ENCODE assay signal across 8 cellular contexts in genomic region chr17:30116661-30117547, GRCh38. TPM values are rescaled to one million over a fixed set of nuclear protein-coding genes. Genes with fewer than 3 reads are reported as not detected.
DNase-seq lines count a peak whose midpoint lies in the region; ATAC-seq, FAIRE-seq and TF ChIP-seq lines count a peak whose summit lies in the region.

NSRP1 (plus strand) TSS chr17:30116816; CDS start chr17:30116844, 28 bp downstream.

- TF ChIP-seq EP300 in esophagus muscularis mucosa (IDR thresholded peaks at IDR 0.05), result peak; percentile 67

- H3K79me2 ChIP-seq in Karpas-422 (ENCODE audit: low read length), result peaks cover 51% of the 10 kb centered on the region

- TF ChIP-seq POLR2A in esophagus muscularis mucosa (IDR thresholded peaks at IDR 0.05; ENCODE audit: low read depth), result peak; percentile 93

- H3K9ac ChIP-seq in Karpas-422 (ENCODE audit: low read length) (peak within 1 kb of the TSS; percentile 92), muscle layer of colon (ENCODE audit: low read length) (peak within 1 kb of the TSS; percentile 63)

- H3K9me3 ChIP-seq in Karpas-422 (ENCODE audit: low read length) (no peaks in the 10 kb centered on the region), esophagus muscularis mucosa (no peaks in the 10 kb centered on the region), muscle layer of colon (ENCODE audit: low read length) (no peaks in the 10 kb centered on the region)

- peak within 1 kb of the TSS; percentile 74 for H3K4me2 ChIP-seq in Karpas-422 (ENCODE audit: low read depth, low read length, poor library complexity, severe bottlenecking)

- H3K9me2 ChIP-seq in Karpas-422 (replicated peaks; ENCODE audit: insufficient read depth, low read length), result no peaks in the 10 kb centered on the region

- ATAC-seq in GM21723 (IDR thresholded peaks at IDR 0.05; ENCODE audit: unreplicated experiment), result peak; percentile 76

- H4K20me1 ChIP-seq in Karpas-422 (ENCODE audit: insufficient read depth, low read depth, low read length), result no peaks in the 10 kb centered on the region

- FAIRE-seq in RCC 7860 (lab: Jason Lieb, UNC), result peak; percentile 78

- peak; percentile 82 for DNase-seq in DMS153 (lab: John Stamatoyannopoulos, UW)
- peak; percentile 98 for DNase-seq in Karpas-422
- DNase-seq in RCC 7860 (ENCODE audit: low spot score), result peak; percentile 85
- peak; percentile 97 for DNase-seq in activated T-cell treated with anti-CD3 and anti-CD28 coated beads, Interleukin-2, amount 50 U/mL, for 48 hours
- DNase-seq in esophagus muscularis mucosa (ENCODE audit: extremely low spot score), result peak; percentile 99
- peak; percentile 81 to 84 for DNase-seq in stimulated activated CD8-positive, alpha-beta memory T cell treated with anti-CD3 and anti-CD28 coated beads, Interleukin-7, amount 100 ng/mL, for 1 hour (ENCODE audit: low read depth in 2 of 2)

- H2AFZ ChIP-seq in Karpas-422 (ENCODE audit: low read length), result peak within 1 kb of the TSS; percentile 64

- no peaks in the 10 kb centered on the region for H3K27me3 ChIP-seq in Karpas-422 (ENCODE audit: low read length)
- H3K27me3 ChIP-seq in esophagus muscularis mucosa, result no peaks in the 10 kb centered on the region
- H3K27me3 ChIP-seq in muscle layer of colon (ENCODE audit: control insufficient read depth in 1 of 2, insufficient read depth in 2 of 2, low read length in 2 of 2), result no peaks in the 10 kb centered on the region

- H3K4me1 ChIP-seq in Karpas-422 (ENCODE audit: low read length), result peaks cover 19% of the 10 kb centered on the region
- H3K4me1 ChIP-seq in esophagus muscularis mucosa, result peaks cover 20 to 50% (median 41%) of the 10 kb centered on the region in 4 donors
- peaks cover 15% of the 10 kb centered on the region for H3K4me1 ChIP-seq in muscle layer of colon (ENCODE audit: insufficient read depth, low read length)

- peaks cover 23% of the 10 kb centered on the region for H3K36me3 ChIP-seq in Karpas-422 (ENCODE audit: insufficient read depth, low read length)
- H3K36me3 ChIP-seq in esophagus muscularis mucosa, result peaks cover 0 to 27% (median 16%) of the 10 kb centered on the region in 4 donors
- peaks cover 6% of the 10 kb centered on the region for H3K36me3 ChIP-seq in muscle layer of colon (ENCODE audit: insufficient read depth, low read length)

- H3K27ac ChIP-seq in Karpas-422 (ENCODE audit: low read length) (peak within 1 kb of the TSS; percentile 84), esophagus muscularis mucosa (replicated peaks in 1 of 4) (peak within 1 kb of the TSS; percentile 93 to 99 (median 96)), muscle layer of colon (ENCODE audit: low read depth, low read length) (peak within 1 kb of the TSS; percentile 89)

- TF ChIP-seq CTCF in esophagus muscularis mucosa (IDR thresholded peaks at IDR 0.05), result peak in 1 of 3 experiments; percentile 1

- H3K4me3 ChIP-seq in Karpas-422 (ENCODE audit: low read length) (peak within 1 kb of the TSS; percentile 97), esophagus muscularis mucosa (peak within 1 kb of the TSS; percentile 69 to 76 (median 72)), muscle layer of colon (ENCODE audit: low read depth in 1 of 2, low read length in 2 of 2) (peak within 1 kb of the TSS; percentile 55 to 81)

- under 1% methylated on average over 45 of the region's 47 CpGs for whole genome bisulfite sequencing in esophagus muscularis mucosa

- intact Hi-C loops in esophagus muscularis mucosa (cut with DNase I), result no loop called here

RNA-seq across cellular contexts. Expression of gene NSRP1, which starts in this region (rescaled TPM):
- total RNA-seq in Karpas-422 (2014; rRNA removed; shearing (Covaris generic); ENCODE audit: low replicate concordance), result 13.9 and 14.2 TPM in 2 replicates
- total RNA-seq in esophagus muscularis mucosa, result 10 to 100 TPM; 20.0 to 38.6 (median 30.3) TPM

Comparison
In these comparisons a context has a peak if more than half of its experiments do, and no peak if none do; other contexts are left out.
1. Peak in every context shown above with its lines: DNase-seq, ATAC-seq, H3K4me3 ChIP-seq and H3K27ac ChIP-seq.